Comparison of ENCODE assay signal across 22 cellular contexts in genomic region chr12:127101086-127101485, GRCh38.
"Had no signal": no experiment of that assay in that cellular context is flagged by ENCODE, and none has a peak within 500 bp of the region (broad histone marks: within the 10 kb centered on the region; RNA-seq: fewer than 3 reads in every experiment).

No MANE protein-coding gene starts in this region.

- DNase-seq: KBM-7, MG63, NCI-H1092, NCI-H1105 treated with DMSO at 0.1 percent for 48 hours, NCI-H1417 treated with DMSO at 0.1 percent for 48 hours, NCI-H146, NCI-H1694 treated with DMSO at 0.1 percent for 48 hours, NCI-H1930, NCI-H2081, NCI-H2107, NCI-H226, NCI-H446, NCI-H510A, NCI-H524 treated with DMSO at 0.1 percent for 48 hours, NCI-H69, NCI-H774, PC-3, SHP77 treated with DMSO at 0.1 percent for 48 hours, SJCRH30 had no signal

- H3K4me1 ChIP-seq: SJCRH30 had no signal

- ATAC-seq: Panc1, PC-3, Right ventricle myocardium inferior, SK-N-SH treated with all-trans-retinoic acid at 6 μM for 48 hours had no signal

- H3K27me3 ChIP-seq: MG63, SJCRH30 had no signal

- H3K36me3 ChIP-seq: MG63, SJCRH30 had no signal

- H3K9me3 ChIP-seq: MG63, SJCRH30 had no signal

- H3K4me3 ChIP-seq: MG63, SJCRH30 had no signal

- H3K27ac ChIP-seq: SJCRH30 had no signal
